In genomic region chr11:63920126-63920869, GRCh38 we compare ENCODE assay signal across 9 cellular contexts. TPM values are rescaled to one million over a fixed set of nuclear protein-coding genes. Genes with fewer than 3 reads are reported as not detected.
A peak's percentile ranks its signal among the peaks of the same experiment; 100 is the strongest.
DNase-seq lines count a peak whose midpoint lies in the region; ATAC-seq and TF ChIP-seq lines count a peak whose summit lies in the region.
"Had no signal": no experiment of that assay in that cellular context is flagged by ENCODE, and none has a peak within 500 bp of the region (broad histone marks: within the 10 kb centered on the region; RNA-seq: fewer than 3 reads in every experiment).

No MANE protein-coding gene starts in this region.

- peak overlapping the region in 4 of 5 experiments; percentile 28 to 67 (median 60) for H3K4me3 Mint-ChIP-seq in brain

- H3K4me1 Mint-ChIP-seq in brain: peaks cover 21% of the 10 kb centered on the region

- H3K27me3 ChIP-seq in rectal smooth muscle tissue (ENCODE audit: control insufficient read depth, insufficient read depth, low read length): peaks cover 3% of the 10 kb centered on the region

- H3K27ac Mint-ChIP-seq in brain: peak overlapping the region; percentile 60 to 100 (median 81)

- peaks cover 0 to 9% (median 4%) of the 10 kb centered on the region in 5 experiments for H3K9me3 Mint-ChIP-seq in brain
- H3K9me3 Mint-ChIP-seq: T-cell had no signal

- H3K27ac ChIP-seq in rectal smooth muscle tissue (ENCODE audit: low read depth, low read length): peak overlapping the region; percentile 44

- peak; percentile 40 for DNase-seq in GM13976 (ENCODE audit: low spot score)
- DNase-seq in iPS-NIHi7 (ENCODE audit: extremely low spot score): peak; percentile 80
- DNase-seq in NK-92 treated with Interleukin-12 subunit alpha and Interleukin-12 subunit beta, amount 100 ng/mL, for 24 hours (lab: John Stamatoyannopoulos, UW): no peak

- H3K4me3 ChIP-seq in rectal smooth muscle tissue (ENCODE audit: low read length): peak overlapping the region; percentile 47

- ATAC-seq in GM18519 (IDR thresholded peaks at IDR 0.05; ENCODE audit: low FRiP score, unreplicated experiment) (no peak), HG02970 (IDR thresholded peaks at IDR 0.05; ENCODE audit: low FRiP score, unreplicated experiment) (no peak), GM19035 (IDR thresholded peaks at IDR 0.05; ENCODE audit: unreplicated experiment) (no peak)
- ATAC-seq: T-cell had no signal

- H3K9ac ChIP-seq in rectal smooth muscle tissue (ENCODE audit: low read length): no peak overlapping the region

- in situ Hi-C loops in GM13976 (cut with MboI; ENCODE audit: low sequenced_read_pairs, unreplicated experiment): no loop called here

- peaks cover 5% of the 10 kb centered on the region for H3K27me3 Mint-ChIP-seq in brain
- H3K27me3 Mint-ChIP-seq: T-cell had no signal

- TF ChIP-seq CTCF in GM13976 (IDR thresholded peaks at IDR 0.05; ENCODE audit: borderline replicate concordance, control extremely low read depth, extremely low read depth, insufficient read depth, missing control alignments) (no peak), brain (conservative IDR thresholded peaks at IDR 0.05) (no peak)

- H3K36me3 Mint-ChIP-seq in brain: no peaks in the 10 kb centered on the region
- H3K36me3 Mint-ChIP-seq: T-cell had no signal

- peaks cover 17% of the 10 kb centered on the region for H3K4me1 ChIP-seq in rectal smooth muscle tissue (ENCODE audit: control insufficient read depth, insufficient read depth, low read length)

- no peaks in the 10 kb centered on the region for H3K36me3 ChIP-seq in rectal smooth muscle tissue (ENCODE audit: control insufficient read depth, insufficient read depth, low read length)

RNA-seq across cellular contexts. Expression of gene RCOR2, which starts 3.3 kb away (rescaled TPM):
- 23.5 TPM for polyA plus RNA-seq in brain (ENCODE audit: insufficient read depth, low read depth, low replicate concordance)

RNA-seq across cellular contexts. Expression of gene NAA40, which starts 18.5 kb away (rescaled TPM):
- polyA plus RNA-seq in brain (ENCODE audit: insufficient read depth, low read depth, low replicate concordance): 15.8 TPM

RNA-seq across cellular contexts. Expression of gene COX8A, which starts 54.1 kb away (rescaled TPM):
- polyA plus RNA-seq in brain (ENCODE audit: insufficient read depth, low read depth, low replicate concordance): 1,055 TPM
